In genomic region chr13:24894277-24894971, GRCh38 we compare ENCODE assay signal across 26 cellular contexts.
"Had no signal": no experiment of that assay in that cellular context is flagged by ENCODE, and none has a peak within 500 bp of the region (broad histone marks: within the 10 kb centered on the region; RNA-seq: fewer than 3 reads in every experiment).

No MANE protein-coding gene starts in this region.

- DNase-seq: activated B cell treated with CpG ODN at 0.5 μM for 24 hours; activated CD4-positive, alpha-beta memory T cell treated with anti-CD3 and anti-CD28 coated beads, Interleukin-2, amount 10 ng/mL, durations not matched to agents 7 days and 5 days; activated CD4-positive, alpha-beta T cell treated with anti-CD3 and anti-CD28 coated beads for 4 hours; activated gamma-delta T cell; activated naive CD4-positive, alpha-beta T cell treated with anti-CD3 and anti-CD28 coated beads, Interleukin-2, amount 50 U/mL, for 16 hours; activated naive CD8-positive, alpha-beta T cell treated with anti-CD3 and anti-CD28 coated beads, Interleukin-2, amount 50 U/mL, for 24 hours; body of pancreas; effector CD4-positive, alpha-beta T cell; erythroblast; foreskin keratinocyte; kidney glomerular epithelial cell; naive thymus-derived CD8-positive, alpha-beta T cell; small intestine; stimulated activated CD4-positive, alpha-beta T cell treated with anti-CD3 and anti-CD28 coated beads, Interleukin-2, amount 100 ng/mL, for 24 hours; T1000; transverse colon had no signal

- H2AFZ ChIP-seq: hepatocyte, parathyroid adenoma had no signal

- H3K27me3 ChIP-seq: body of pancreas, cardiac muscle cell, foreskin keratinocyte, hepatocyte, left lung, transverse colon, vagina had no signal

- ATAC-seq: activated naive CD8-positive, alpha-beta T cell treated with anti-CD3 and anti-CD28 coated beads, Interleukin-2, amount 50 U/mL, for 24 hours; body of pancreas; foreskin keratinocyte; left lung; naive thymus-derived CD8-positive, alpha-beta T cell; sciatic nerve; stimulated activated effector memory CD8-positive, alpha-beta T cell treated with anti-CD3 and anti-CD28 coated beads, Interleukin-12 subunit alpha, Interleukin-12 subunit beta, amount 100 ng/mL, for 72 hours had no signal

- H3K4me3 ChIP-seq: body of pancreas, cardiac muscle cell, hepatocyte, left lung, transverse colon, vagina had no signal

- H3K79me2 ChIP-seq: hepatocyte, parathyroid adenoma had no signal

- H3K27ac ChIP-seq: body of pancreas, cardiac muscle cell, foreskin keratinocyte, hepatocyte, left lung, parathyroid adenoma, transverse colon, vagina had no signal

- H3K9me3 Mint-ChIP-seq: activated B cell treated with CpG ODN at 0.5 μM for 24 hours; activated CD4-positive, alpha-beta memory T cell treated with anti-CD3 and anti-CD28 coated beads, Interleukin-2, amount 10 ng/mL, durations not matched to agents 7 days and 5 days; activated naive CD8-positive, alpha-beta T cell treated with anti-CD3 and anti-CD28 coated beads, Interleukin-2, amount 50 U/mL, for 24 hours; dendritic cell treated with granulocyte-macrophage colony-stimulating factor and Interleukin-4, amounts not matched to agents 40 ng/mL and 50 ng/mL, for 4 days; mesothelial cell of epicardium; naive thymus-derived CD8-positive, alpha-beta T cell; stimulated activated effector memory CD8-positive, alpha-beta T cell treated with anti-CD3 and anti-CD28 coated beads, Interleukin-12 subunit alpha, Interleukin-12 subunit beta, amount 100 ng/mL, for 72 hours; T-helper 1 cell treated with Interleukin-12 subunit alpha and Interleukin-12 subunit beta and Interleukin-4 antibody, amounts not matched to agents 30 μg/mL and 1 μg/mL, for 36 hours had no signal

- H3K36me3 ChIP-seq: transverse colon, vagina had no signal

- H3K4me2 ChIP-seq: hepatocyte had no signal

- H3K9ac ChIP-seq: parathyroid adenoma had no signal

- H3K9me3 ChIP-seq: body of pancreas, left lung, transverse colon, vagina had no signal

- H3K27me3 Mint-ChIP-seq: activated B cell treated with CpG ODN at 0.5 μM for 24 hours; activated CD4-positive, alpha-beta memory T cell treated with anti-CD3 and anti-CD28 coated beads, Interleukin-2, amount 10 ng/mL, durations not matched to agents 7 days and 5 days; activated naive CD8-positive, alpha-beta T cell treated with anti-CD3 and anti-CD28 coated beads, Interleukin-2, amount 50 U/mL, for 24 hours; dendritic cell treated with granulocyte-macrophage colony-stimulating factor and Interleukin-4, amounts not matched to agents 40 ng/mL and 50 ng/mL, for 4 days; naive thymus-derived CD8-positive, alpha-beta T cell had no signal

- H3K4me3 Mint-ChIP-seq: activated B cell treated with CpG ODN at 0.5 μM for 24 hours; activated CD4-positive, alpha-beta memory T cell treated with anti-CD3 and anti-CD28 coated beads, Interleukin-2, amount 10 ng/mL, durations not matched to agents 7 days and 5 days; activated naive CD8-positive, alpha-beta T cell treated with anti-CD3 and anti-CD28 coated beads, Interleukin-2, amount 50 U/mL, for 24 hours; dendritic cell treated with granulocyte-macrophage colony-stimulating factor and Interleukin-4, amounts not matched to agents 40 ng/mL and 50 ng/mL, for 4 days; mesothelial cell of epicardium; stimulated activated effector memory CD8-positive, alpha-beta T cell treated with anti-CD3 and anti-CD28 coated beads, Interleukin-12 subunit alpha, Interleukin-12 subunit beta, amount 100 ng/mL, for 72 hours; T-helper 1 cell treated with Interleukin-12 subunit alpha and Interleukin-12 subunit beta and Interleukin-4 antibody, amounts not matched to agents 30 μg/mL and 1 μg/mL, for 36 hours had no signal

- H3K4me1 ChIP-seq: body of pancreas, foreskin keratinocyte, left lung, parathyroid adenoma, transverse colon, vagina had no signal

- H3K27ac Mint-ChIP-seq: activated B cell treated with CpG ODN at 0.5 μM for 24 hours; activated CD4-positive, alpha-beta memory T cell treated with anti-CD3 and anti-CD28 coated beads, Interleukin-2, amount 10 ng/mL, durations not matched to agents 7 days and 5 days; activated naive CD8-positive, alpha-beta T cell treated with anti-CD3 and anti-CD28 coated beads, Interleukin-2, amount 50 U/mL, for 24 hours; dendritic cell treated with granulocyte-macrophage colony-stimulating factor and Interleukin-4, amounts not matched to agents 40 ng/mL and 50 ng/mL, for 4 days; mesothelial cell of epicardium; stimulated activated effector memory CD8-positive, alpha-beta T cell treated with anti-CD3 and anti-CD28 coated beads, Interleukin-12 subunit alpha, Interleukin-12 subunit beta, amount 100 ng/mL, for 72 hours; T-helper 1 cell treated with Interleukin-12 subunit alpha and Interleukin-12 subunit beta and Interleukin-4 antibody, amounts not matched to agents 30 μg/mL and 1 μg/mL, for 36 hours had no signal

- H3K4me1 Mint-ChIP-seq: activated CD4-positive, alpha-beta memory T cell treated with anti-CD3 and anti-CD28 coated beads, Interleukin-2, amount 10 ng/mL, durations not matched to agents 7 days and 5 days; activated naive CD8-positive, alpha-beta T cell treated with anti-CD3 and anti-CD28 coated beads, Interleukin-2, amount 50 U/mL, for 24 hours; mesothelial cell of epicardium; stimulated activated effector memory CD8-positive, alpha-beta T cell treated with anti-CD3 and anti-CD28 coated beads, Interleukin-12 subunit alpha, Interleukin-12 subunit beta, amount 100 ng/mL, for 72 hours had no signal
